ENCODE assay signal across 15 cellular contexts in the genomic region with DNA sequence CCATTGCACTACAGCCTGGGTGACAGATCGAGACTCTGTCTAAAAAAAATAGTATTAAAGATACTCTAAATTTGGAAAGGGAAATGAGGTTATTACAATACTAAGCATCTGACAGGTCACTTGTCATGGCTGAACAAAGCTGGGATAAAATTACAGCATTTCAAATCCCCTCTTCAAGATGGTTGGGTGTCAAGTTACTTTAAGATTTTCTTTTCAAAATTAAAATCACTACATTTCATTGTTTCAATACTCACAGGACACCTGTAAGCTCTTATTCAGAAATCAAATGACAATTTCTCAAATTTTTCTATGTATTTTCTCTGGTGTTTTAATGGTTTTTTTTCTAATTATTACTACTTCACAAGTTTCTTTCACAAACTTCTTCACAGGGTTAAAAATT. TPM values are rescaled to one million over a fixed set of nuclear protein-coding genes. Genes with fewer than 3 reads are reported as not detected.
A peak's percentile ranks its signal among the peaks of the same experiment; 100 is the strongest.
DNase-seq lines count a peak whose midpoint lies in the region; ATAC-seq and TF ChIP-seq lines count a peak whose summit lies in the region.
"Had no signal": no experiment of that assay in that cellular context is flagged by ENCODE, and none has a peak within 500 bp of the region (broad histone marks: within the 10 kb centered on the region; RNA-seq: fewer than 3 reads in every experiment).

No MANE protein-coding gene starts in this region.

- H3K4me2 ChIP-seq in DND-41 (ENCODE audit: insufficient read depth, low read length), result peak overlapping the region; percentile 71; the same call in 1 of the 2 replicates

- peaks cover 59% of the 10 kb centered on the region for H3K4me1 ChIP-seq in DND-41 (ENCODE audit: insufficient read depth, low read length)
- H3K4me1 ChIP-seq in upper lobe of left lung, result peaks cover 20 to 59% (median 35%) of the 10 kb centered on the region in 4 donors

- H3K4me3 Mint-ChIP-seq in activated naive CD8-positive, alpha-beta T cell, result peak overlapping the region; percentile 100
- peak overlapping the region; percentile 93 for H3K4me3 Mint-ChIP-seq in natural killer cell treated with Interleukin-12 subunit alpha and Interleukin-12 subunit beta and Interleukin-15 and Interleukin-18, amount 100 ng/mL, for 72 hours

- no peak for TF ChIP-seq POLR2A in upper lobe of left lung (IDR thresholded peaks at IDR 0.05)

- no peak for TF ChIP-seq EP300 in upper lobe of left lung (IDR thresholded peaks at IDR 0.05)

- peaks cover 62% of the 10 kb centered on the region for H3K4me1 Mint-ChIP-seq in activated naive CD8-positive, alpha-beta T cell (ENCODE audit: low read depth)
- peaks cover 38 to 67% of the 10 kb centered on the region in 2 donors for H3K4me1 Mint-ChIP-seq in natural killer cell treated with Interleukin-12 subunit alpha and Interleukin-12 subunit beta and Interleukin-15 and Interleukin-18, amount 100 ng/mL, for 72 hours (ENCODE audit: low read depth in 2 of 2)

- H3K9ac ChIP-seq in DND-41 (ENCODE audit: low read depth, low read length), result no peak overlapping the region

- peaks cover 82% of the 10 kb centered on the region for H3K79me2 ChIP-seq in DND-41 (ENCODE audit: insufficient read depth, low read length)

- peaks cover 69% of the 10 kb centered on the region for H4K20me1 ChIP-seq in DND-41 (ENCODE audit: insufficient read depth, low read length)

- ATAC-seq in DND-41 (ENCODE audit: insufficient read depth, low read depth) (no peak), upper lobe of left lung (ENCODE audit: low FRiP score in 2 of 2) (no peak)
- ATAC-seq in natural killer cell treated with Interleukin-12 subunit alpha and Interleukin-12 subunit beta and Interleukin-15 and Interleukin-18, amount 100 ng/mL, for 72 hours, result no peak
- ATAC-seq: heart right ventricle had no signal

- H3K27ac ChIP-seq in DND-41 (ENCODE audit: low read length) (no peak overlapping the region), upper lobe of left lung (no peak overlapping the region)
- H3K27ac ChIP-seq: heart right ventricle, psoas muscle, suprapubic skin had no signal

- H3K36me3 Mint-ChIP-seq in activated naive CD8-positive, alpha-beta T cell, result peaks cover 46% of the 10 kb centered on the region
- peaks cover 61% of the 10 kb centered on the region for H3K36me3 Mint-ChIP-seq in natural killer cell treated with Interleukin-12 subunit alpha and Interleukin-12 subunit beta and Interleukin-15 and Interleukin-18, amount 100 ng/mL, for 72 hours

- H3K9me3 Mint-ChIP-seq in activated naive CD8-positive, alpha-beta T cell (ENCODE audit: low read depth), result no peaks in the 10 kb centered on the region
- no peaks in the 10 kb centered on the region for H3K9me3 Mint-ChIP-seq in natural killer cell treated with Interleukin-12 subunit alpha and Interleukin-12 subunit beta and Interleukin-15 and Interleukin-18, amount 100 ng/mL, for 72 hours

- H2AFZ ChIP-seq in DND-41 (ENCODE audit: low read depth, low read length), result no peak overlapping the region

- DNase-seq in DND-41 (no peak), MG63 (no peak), upper lobe of left lung (no peak), foreskin melanocyte (no peak)
- DNase-seq in natural killer cell treated with Interleukin-12 subunit alpha and Interleukin-12 subunit beta and Interleukin-15 and Interleukin-18, amount 100 ng/mL, for 72 hours (ENCODE audit: low spot score), result no peak
- no peak for DNase-seq in stimulated activated CD4-positive, alpha-beta T cell treated with anti-CD3 and anti-CD28 coated beads, Interleukin-1b, Interleukin-23, amount 100 ng/mL, for 48 hours
- DNase-seq: activated CD8-positive, alpha-beta memory T cell treated with anti-CD3 and anti-CD28 coated beads for 24 hours; DMS153; heart right ventricle; mammary epithelial cell; NCI-H187 treated with DMSO at 0.1 percent for 48 hours; psoas muscle; T-helper 1 cell had no signal

- TF ChIP-seq CTCF in DND-41 (IDR thresholded peaks at IDR 0.05; ENCODE audit: borderline replicate concordance, extremely low read depth, low read length, poor library complexity, severe bottlenecking), result no peak
- TF ChIP-seq CTCF in upper lobe of left lung (IDR thresholded peaks at IDR 0.05), result no peak

- H3K9me3 ChIP-seq in DND-41 (ENCODE audit: insufficient read depth, low read length, severe bottlenecking), result no peaks in the 10 kb centered on the region
- no peaks in the 10 kb centered on the region; the same call in 1 of the 2 replicates for H3K9me3 ChIP-seq in MG63
- no peaks in the 10 kb centered on the region for H3K9me3 ChIP-seq in upper lobe of left lung
- H3K9me3 ChIP-seq: heart right ventricle, psoas muscle, suprapubic skin had no signal

- peak overlapping the region; percentile 84 for H3K27ac Mint-ChIP-seq in activated naive CD8-positive, alpha-beta T cell
- H3K27ac Mint-ChIP-seq in natural killer cell treated with Interleukin-12 subunit alpha and Interleukin-12 subunit beta and Interleukin-15 and Interleukin-18, amount 100 ng/mL, for 72 hours, result peak overlapping the region; percentile 99 to 100

- no peak overlapping the region for H3K4me3 ChIP-seq in DND-41 (ENCODE audit: low read depth in 1 of 2, low read length in 2 of 2)
- H3K4me3 ChIP-seq in MG63, result peak overlapping the region; percentile 99; the same call in 1 of the 2 replicates
- no peak overlapping the region for H3K4me3 ChIP-seq in upper lobe of left lung
- H3K4me3 ChIP-seq: heart right ventricle, psoas muscle, suprapubic skin had no signal

- H3K36me3 ChIP-seq in DND-41 (ENCODE audit: insufficient read depth, low read length) (peaks cover 96% of the 10 kb centered on the region), MG63 (peaks cover 99% of the 10 kb centered on the region), upper lobe of left lung (peaks cover 45 to 88% (median 55%) of the 10 kb centered on the region in 4 donors)

- WGBS in upper lobe of left lung, 2 donors, result 86 to 88% methylated on average over 1 of the region's 1 CpG

- H3K27me3 ChIP-seq in DND-41 (ENCODE audit: insufficient read depth, low read length, poor library complexity), result no peaks in the 10 kb centered on the region
- no peaks in the 10 kb centered on the region for H3K27me3 ChIP-seq in MG63
- H3K27me3 ChIP-seq in upper lobe of left lung, result no peaks in the 10 kb centered on the region
- H3K27me3 ChIP-seq: heart right ventricle, suprapubic skin had no signal

- no peaks in the 10 kb centered on the region for H3K27me3 Mint-ChIP-seq in activated naive CD8-positive, alpha-beta T cell
- H3K27me3 Mint-ChIP-seq in natural killer cell treated with Interleukin-12 subunit alpha and Interleukin-12 subunit beta and Interleukin-15 and Interleukin-18, amount 100 ng/mL, for 72 hours, result no peaks in the 10 kb centered on the region

RNA-seq across cellular contexts. Expression of gene TAF1D, which starts 5.7 kb away (rescaled TPM):
- 92.0 and 171 TPM in 2 replicates for total RNA-seq in MG63 (2014; rRNA removed; shearing (Covaris generic); ENCODE audit: low replicate concordance)
- 100 to 1,000 TPM; 146 to 329 TPM for total RNA-seq in natural killer cell treated with Interleukin-12 subunit alpha and Interleukin-12 subunit beta and Interleukin-15 and Interleukin-18, amount 100 ng/mL, for 72 hours
- 100 to 1,000 TPM in 2 of 6 donors, 10 to 100 TPM in 4; 70.5 to 195 (median 88.5) TPM for total RNA-seq in upper lobe of left lung

RNA-seq across cellular contexts. Expression of gene C11orf54, which starts 5.8 kb away (rescaled TPM):
- total RNA-seq in MG63 (2014; rRNA removed; shearing (Covaris generic); ENCODE audit: low replicate concordance), result 19.3 and 31.7 TPM in 2 replicates
- 10 to 100 TPM; 19.6 to 25.5 TPM for total RNA-seq in natural killer cell treated with Interleukin-12 subunit alpha and Interleukin-12 subunit beta and Interleukin-15 and Interleukin-18, amount 100 ng/mL, for 72 hours
- 10 to 100 TPM; 23.6 to 81.3 (median 39.8) TPM for total RNA-seq in upper lobe of left lung

RNA-seq across cellular contexts. Expression of gene MED17, which starts 48.5 kb away (rescaled TPM):
- total RNA-seq in MG63 (2014; rRNA removed; shearing (Covaris generic); ENCODE audit: low replicate concordance), result 27.1 and 33.3 TPM in 2 replicates
- total RNA-seq in natural killer cell treated with Interleukin-12 subunit alpha and Interleukin-12 subunit beta and Interleukin-15 and Interleukin-18, amount 100 ng/mL, for 72 hours, result 10 to 100 TPM; 47.7 to 60.6 TPM
- total RNA-seq in upper lobe of left lung, result 10 to 100 TPM; 13.1 to 33.5 (median 28.1) TPM
